Comparison of ENCODE assay signal across 18 cellular contexts in the genomic region with DNA sequence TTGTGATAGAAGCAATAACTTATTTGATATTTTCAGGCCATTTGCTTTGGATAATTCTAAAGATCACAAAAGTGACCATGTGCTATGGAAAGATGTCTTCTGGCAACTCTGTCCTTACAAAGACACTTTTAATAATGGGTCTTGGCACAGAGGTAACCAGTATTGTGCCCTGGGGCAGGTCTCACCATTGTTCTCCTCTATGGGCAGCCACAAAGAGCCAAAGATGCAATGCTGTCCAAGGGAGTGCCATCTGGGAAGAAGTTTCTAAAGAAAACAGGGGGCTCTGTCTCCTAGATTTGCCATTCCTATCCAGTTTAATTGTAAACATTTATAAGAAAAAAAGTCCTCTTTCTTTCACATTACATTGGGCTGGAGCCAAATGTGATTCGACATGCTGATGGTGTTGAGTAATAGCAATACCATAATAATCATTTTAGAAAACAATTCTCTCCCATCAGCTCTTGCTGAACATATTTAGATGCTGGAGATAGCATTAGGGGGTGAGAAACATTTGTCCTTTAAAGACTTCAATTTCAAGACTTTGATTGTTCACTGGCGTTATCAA.
DNase-seq lines count a peak whose midpoint lies in the region; TF ChIP-seq lines count a peak whose summit lies in the region.
"Had no signal": no experiment of that assay in that cellular context is flagged by ENCODE, and none has a peak within 500 bp of the region (broad histone marks: within the 10 kb centered on the region; RNA-seq: fewer than 3 reads in every experiment).

No MANE protein-coding gene starts in this region.

- no peaks in the 10 kb centered on the region for H3K36me3 Mint-ChIP-seq in chondrocyte (ENCODE audit: low read depth)
- H3K36me3 Mint-ChIP-seq: CD4-positive, CD25-positive, alpha-beta regulatory T cell had no signal

- intact Hi-C loops in A673 (cut with micrococcal nuclease; ENCODE audit: unreplicated experiment) (no loop called here), breast epithelium (cut with DNase I; ENCODE audit: low total_unique reads) (no loop called here)

- H3K9me3 ChIP-seq in A673 (ENCODE audit: low read depth, low read length, poor library complexity, severe bottlenecking) (no peaks in the 10 kb centered on the region), breast epithelium (no peaks in the 10 kb centered on the region)
- H3K9me3 ChIP-seq: BE2C had no signal

- no TSS peak for BruUV-seq in A673 (replicated peaks; lab: Mats Ljungman, UMichigan)

- H3K4me1 ChIP-seq in A673 (ENCODE audit: insufficient read depth, low read length, poor library complexity, severe bottlenecking) (no peaks in the 10 kb centered on the region), breast epithelium (no peaks in the 10 kb centered on the region)
- H3K4me1 ChIP-seq: BE2C had no signal

- H3K27me3 ChIP-seq in A673 (replicated peaks; ENCODE audit: insufficient read depth, low read depth, low read length, poor library complexity) (no peaks in the 10 kb centered on the region), breast epithelium (no peaks in the 10 kb centered on the region)
- H3K27me3 ChIP-seq: BE2C had no signal

- TF ChIP-seq POLR2A in breast epithelium (IDR thresholded peaks at IDR 0.05) = no peak

- H3K36me3 ChIP-seq in A673 (ENCODE audit: insufficient read depth, low read length, poor library complexity, severe bottlenecking) (no peaks in the 10 kb centered on the region), breast epithelium (no peaks in the 10 kb centered on the region)
- H3K36me3 ChIP-seq: BE2C had no signal

- no peak overlapping the region for H3K4me3 Mint-ChIP-seq in chondrocyte (ENCODE audit: unreplicated experiment)
- H3K4me3 Mint-ChIP-seq: CD4-positive, CD25-positive, alpha-beta regulatory T cell had no signal

- no peaks in the 10 kb centered on the region for H3K27me3 Mint-ChIP-seq in chondrocyte (ENCODE audit: low read depth)

- TF ChIP-seq CTCF in A673 (conservative IDR thresholded peaks at IDR 0.05; ENCODE audit: low read depth, low read length) = no peak
- TF ChIP-seq CTCF in breast epithelium (IDR thresholded peaks at IDR 0.05) = no peak
- TF ChIP-seq CTCF in fibroblast of pulmonary artery (IDR thresholded peaks at IDR 0.05; ENCODE audit: low read length, missing control alignments) = no peak
- TF ChIP-seq CTCF in chondrocyte (IDR thresholded peaks at IDR 0.05) = no peak

- POLR2A ChIA-PET in A673 (lab: Charles Lee; ENCODE audit: low non-redundant PET) = no interaction called here

- no peak overlapping the region for H3K27ac ChIP-seq in A673 (ENCODE audit: low read depth, low read length, poor library complexity, severe bottlenecking)
- peak overlapping the region; percentile 47 to 48 for H3K27ac ChIP-seq in breast epithelium
- H3K27ac ChIP-seq: 22Rv1, RWPE1 had no signal

- DNase-seq in A673 (ENCODE audit: low spot score) (peak; percentile 0), NCI-H69 (lab: John Stamatoyannopoulos, UW) (peak; percentile 73), breast epithelium (ENCODE audit: low spot score in 2 of 2) (peak in 1 of 2 donors; percentile 81), fibroblast of pulmonary artery (ENCODE audit: low read depth) (peak; percentile 16), GM19240 (ENCODE audit: insufficient read length, low spot score) (no peak), AML-193 (lab: John Stamatoyannopoulos, UW) (no peak), chondrocyte (ENCODE audit: low spot score) (no peak), cerebellar nuclear complex (lab: John Stamatoyannopoulos, UW) (no peak)
- DNase-seq: BE2C; CD4-positive, CD25-positive, alpha-beta regulatory T cell; GOT3; NCI-H187 treated with DMSO at 0.1 percent for 48 hours; NCI-H345; NCI-H524 treated with DMSO at 0.1 percent for 48 hours; PC-3; SIG-M5 had no signal

- peaks cover 2% of the 10 kb centered on the region for H3K9me3 Mint-ChIP-seq in chondrocyte (ENCODE audit: low read depth)

- H3K4me3 ChIP-seq in A673 (ENCODE audit: low read depth, low read length, poor library complexity, severe bottlenecking) = no peak overlapping the region
- H3K4me3 ChIP-seq in breast epithelium = no peak overlapping the region
- no peak overlapping the region for H3K4me3 ChIP-seq in fibroblast of pulmonary artery (replicated peaks; ENCODE audit: low read depth, low read length)

- H3K4me1 Mint-ChIP-seq in chondrocyte (ENCODE audit: low read depth) = peaks cover 2% of the 10 kb centered on the region
- H3K4me1 Mint-ChIP-seq: CD4-positive, CD25-positive, alpha-beta regulatory T cell had no signal

- no peak overlapping the region for H3K27ac Mint-ChIP-seq in chondrocyte (ENCODE audit: unreplicated experiment)
- H3K27ac Mint-ChIP-seq: CD4-positive, CD25-positive, alpha-beta regulatory T cell had no signal

- CTCF ChIA-PET in A673 (lab: Charles Lee) = no interaction called here

Comparison
In these comparisons a context has a peak if more than half of its experiments do, and no peak if none do; other contexts are left out.
1. DNase-seq: peak in A673 (single experiment), NCI-H69 (single experiment) and fibroblast of pulmonary artery (single experiment); none in GM19240 (single experiment), AML-193 (0 of 2), chondrocyte (single experiment) and cerebellar nuclear complex (0 of 2).